ENCODE assay signal across 1 cellular context in genomic region chr16:21158208-21159110, GRCh38.
TF ChIP-seq lines count a peak whose summit lies in the region.

LDAF1 (plus strand) TSS chr16:21158674; CDS start chr16:21161183, 2,509 bp downstream.

TF ChIP-seq in HepG2, 621 proteins besides CTCF, POLR2A, EP300 and RAD21 (continued from another document):
- no peak; the same call in 1 of the 2 replicates for TF ChIP-seq PPARG (CRISPR knock-in tag; conservative IDR thresholded peaks at IDR 0.05)
- TF ChIP-seq AFF4 (CRISPR knock-in tag; IDR thresholded peaks at IDR 0.05), result no peak
- peak; percentile 49; the same call in 1 of the 2 replicates for TF ChIP-seq ARID4A (CRISPR knock-in tag; IDR thresholded peaks at IDR 0.05; ENCODE audit: borderline replicate concordance)
- TF ChIP-seq MTA3 (CRISPR knock-in tag; IDR thresholded peaks at IDR 0.05), result no peak
- TF ChIP-seq NR0B2 (CRISPR knock-in tag; IDR thresholded peaks at IDR 0.05), result no peak
- TF ChIP-seq ZNF33B (CRISPR knock-in tag; IDR thresholded peaks at IDR 0.05), result no peak
- no peak for TF ChIP-seq ZNF589 (CRISPR knock-in tag; conservative IDR thresholded peaks at IDR 0.05)
- peak; percentile 61; the same call in 1 of the 2 replicates for TF ChIP-seq ZBED4 (CRISPR knock-in tag; IDR thresholded peaks at IDR 0.05; ENCODE audit: borderline replicate concordance)
- TF ChIP-seq ZNF354B (CRISPR knock-in tag; IDR thresholded peaks at IDR 0.05), result no peak
- TF ChIP-seq MAFG (CRISPR knock-in tag; IDR thresholded peaks at IDR 0.05), result no peak
- TF ChIP-seq, protein P1, sequence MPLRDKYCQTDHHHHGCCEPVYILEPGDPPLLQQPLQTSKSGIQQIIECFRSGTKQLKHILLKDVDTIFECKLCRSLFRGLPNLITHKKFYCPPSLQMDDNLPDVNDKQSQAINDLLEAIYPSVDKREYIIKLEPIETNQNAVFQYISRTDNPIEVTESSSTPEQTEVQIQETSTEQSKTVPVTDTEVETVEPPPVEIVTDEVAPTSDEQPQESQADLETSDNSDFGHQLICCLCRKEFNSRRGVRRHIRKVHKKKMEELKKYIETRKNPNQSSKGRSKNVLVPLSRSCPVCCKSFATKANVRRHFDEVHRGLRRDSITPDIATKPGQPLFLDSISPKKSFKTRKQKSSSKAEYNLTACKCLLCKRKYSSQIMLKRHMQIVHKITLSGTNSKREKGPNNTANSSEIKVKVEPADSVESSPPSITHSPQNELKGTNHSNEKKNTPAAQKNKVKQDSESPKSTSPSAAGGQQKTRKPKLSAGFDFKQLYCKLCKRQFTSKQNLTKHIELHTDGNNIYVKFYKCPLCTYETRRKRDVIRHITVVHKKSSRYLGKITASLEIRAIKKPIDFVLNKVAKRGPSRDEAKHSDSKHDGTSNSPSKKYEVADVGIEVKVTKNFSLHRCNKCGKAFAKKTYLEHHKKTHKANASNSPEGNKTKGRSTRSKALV (CRISPR knock-in tag; IDR thresholded peaks at IDR 0.05), result peak; percentile 94
- no peak for TF ChIP-seq DDIT3 (CRISPR knock-in tag; IDR thresholded peaks at IDR 0.05)
- TF ChIP-seq, protein P2, sequence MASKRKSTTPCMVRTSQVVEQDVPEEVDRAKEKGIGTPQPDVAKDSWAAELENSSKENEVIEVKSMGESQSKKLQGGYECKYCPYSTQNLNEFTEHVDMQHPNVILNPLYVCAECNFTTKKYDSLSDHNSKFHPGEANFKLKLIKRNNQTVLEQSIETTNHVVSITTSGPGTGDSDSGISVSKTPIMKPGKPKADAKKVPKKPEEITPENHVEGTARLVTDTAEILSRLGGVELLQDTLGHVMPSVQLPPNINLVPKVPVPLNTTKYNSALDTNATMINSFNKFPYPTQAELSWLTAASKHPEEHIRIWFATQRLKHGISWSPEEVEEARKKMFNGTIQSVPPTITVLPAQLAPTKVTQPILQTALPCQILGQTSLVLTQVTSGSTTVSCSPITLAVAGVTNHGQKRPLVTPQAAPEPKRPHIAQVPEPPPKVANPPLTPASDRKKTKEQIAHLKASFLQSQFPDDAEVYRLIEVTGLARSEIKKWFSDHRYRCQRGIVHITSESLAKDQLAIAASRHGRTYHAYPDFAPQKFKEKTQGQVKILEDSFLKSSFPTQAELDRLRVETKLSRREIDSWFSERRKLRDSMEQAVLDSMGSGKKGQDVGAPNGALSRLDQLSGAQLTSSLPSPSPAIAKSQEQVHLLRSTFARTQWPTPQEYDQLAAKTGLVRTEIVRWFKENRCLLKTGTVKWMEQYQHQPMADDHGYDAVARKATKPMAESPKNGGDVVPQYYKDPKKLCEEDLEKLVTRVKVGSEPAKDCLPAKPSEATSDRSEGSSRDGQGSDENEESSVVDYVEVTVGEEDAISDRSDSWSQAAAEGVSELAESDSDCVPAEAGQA (IDR thresholded peaks at IDR 0.05; ENCODE audit: low read depth), result no peak
- TF ChIP-seq, protein P2 (CRISPR knock-in tag; IDR thresholded peaks at IDR 0.05; ENCODE audit: borderline replicate concordance), result no peak
- TF ChIP-seq MIER3 (CRISPR knock-in tag; IDR thresholded peaks at IDR 0.05; ENCODE audit: borderline replicate concordance), result no peak
- TF ChIP-seq ZSCAN25 (CRISPR knock-in tag; IDR thresholded peaks at IDR 0.05), result peak; percentile 59; the same call in 1 of the 2 replicates
- no peak for TF ChIP-seq ATRX (CRISPR knock-in tag; IDR thresholded peaks at IDR 0.05; ENCODE audit: borderline replicate concordance)
- no peak for TF ChIP-seq ZNF256 (CRISPR knock-in tag; conservative IDR thresholded peaks at IDR 0.05)
- TF ChIP-seq, protein P3, sequence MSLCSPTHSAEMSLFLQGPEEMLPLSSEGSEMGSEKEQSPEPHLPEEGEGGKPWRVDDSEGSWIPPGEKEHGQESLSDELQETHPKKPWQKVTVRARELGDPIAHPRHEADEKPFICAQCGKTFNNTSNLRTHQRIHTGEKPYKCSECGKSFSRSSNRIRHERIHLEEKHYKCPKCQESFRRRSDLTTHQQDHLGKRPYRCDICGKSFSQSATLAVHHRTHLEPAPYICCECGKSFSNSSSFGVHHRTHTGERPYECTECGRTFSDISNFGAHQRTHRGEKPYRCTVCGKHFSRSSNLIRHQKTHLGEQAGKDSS (CRISPR knock-in tag; IDR thresholded peaks at IDR 0.05; ENCODE audit: borderline replicate concordance, low read depth), result no peak
- TF ChIP-seq ZNF775 (CRISPR knock-in tag; IDR thresholded peaks at IDR 0.05; ENCODE audit: borderline replicate concordance), result no peak
- TF ChIP-seq TIGD3 (CRISPR knock-in tag; IDR thresholded peaks at IDR 0.05; ENCODE audit: borderline replicate concordance), result no peak
TF ChIP-seq in HepG2: peak in this region for 164.
